35 cellular contexts compared by ENCODE assay signal in the genomic region with DNA sequence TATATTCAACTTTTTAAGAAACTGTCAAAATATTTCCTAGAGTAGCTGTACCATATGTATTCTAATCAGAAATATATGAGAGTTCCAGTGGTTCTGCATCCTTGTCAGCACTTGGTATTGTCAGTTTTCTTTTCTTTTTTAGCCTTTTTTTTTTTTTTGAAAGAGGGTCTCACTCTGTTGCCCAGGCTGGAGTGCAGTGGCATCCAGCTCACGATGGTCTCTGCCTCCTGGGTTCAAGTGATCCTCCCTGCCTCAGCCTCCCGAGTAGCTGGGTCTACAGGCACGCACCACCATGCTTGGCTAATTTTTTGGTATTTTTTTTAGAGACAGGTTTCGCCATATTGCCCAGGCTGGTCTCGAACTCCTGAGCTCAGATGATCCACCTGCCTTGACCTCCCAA.
"Had no signal": no experiment of that assay in that cellular context is flagged by ENCODE, and none has a peak within 500 bp of the region (broad histone marks: within the 10 kb centered on the region; RNA-seq: fewer than 3 reads in every experiment).

No MANE protein-coding gene starts in this region.

- H3K4me2 ChIP-seq: KMS-11 had no signal

- H3K36me3 ChIP-seq: MG63 had no signal

- H3K4me3 ChIP-seq: MG63 had no signal

- H3K27ac ChIP-seq: KMS-11 had no signal

- H3K27me3 ChIP-seq: MG63 had no signal

- DNase-seq: Karpas-422, Kasumi-1, MG63, MM.1S, MV-4-11, NCI-H1048, NCI-H1092, NCI-H1092 treated with DMSO at 0.1 percent for 48 hours, NCI-H1105, NCI-H1105 treated with DMSO at 0.1 percent for 48 hours, NCI-H1417, NCI-H1417 treated with DMSO at 0.1 percent for 48 hours, NCI-H1436, NCI-H1436 treated with DMSO at 0.1 percent for 48 hours, NCI-H146, NCI-H1694, NCI-H1694 treated with DMSO at 0.1 percent for 48 hours, NCI-H187, NCI-H187 treated with DMSO at 0.1 percent for 48 hours, NCI-H1930, NCI-H2029, NCI-H2029 treated with DMSO at 0.1 percent for 48 hours, NCI-H2081, NCI-H2081 treated with DMSO at 0.1 percent for 48 hours, NCI-H2107, NCI-H2171, NCI-H2171 treated with DMSO at 0.1 percent for 48 hours, NCI-H2227 treated with DMSO at 0.1 percent for 48 hours, NCI-H226, NCI-H345, NCI-H446, NCI-H446 treated with DMSO at 0.1 percent for 48 hours, NCI-H510A, NCI-H510A treated with DMSO at 0.1 percent for 48 hours had no signal

- H3K9ac ChIP-seq: KMS-11 had no signal
